ENCODE assay signal across 13 cellular contexts in genomic region chr2:67879586-67880290, GRCh38.
DNase-seq lines count a peak whose midpoint lies in the region; FAIRE-seq and TF ChIP-seq lines count a peak whose summit lies in the region.
"Had no signal": no experiment of that assay in that cellular context is flagged by ENCODE, and none has a peak within 500 bp of the region (broad histone marks: within the 10 kb centered on the region; RNA-seq: fewer than 3 reads in every experiment).

No MANE protein-coding gene starts in this region.

- H3K23ac ChIP-seq in mesendoderm (ENCODE audit: low read length): no peak overlapping the region

- H3K4me1 Mint-ChIP-seq in activated T-helper 1 cell treated with anti-CD3 and anti-CD28 coated beads, Interleukin-12 subunit alpha, Interleukin-12 subunit beta, Interleukin-2, Interleukin-4 antibody, amounts not matched to agents 30 ng/mL and 10 ng/mL and 1 ng/mL, durations not matched to agents 14 hours and 24 hours and 36 hours (ENCODE audit: low read depth): no peaks in the 10 kb centered on the region

- H2BK5ac ChIP-seq in mesendoderm (ENCODE audit: low read length): no peak overlapping the region

- H3K79me1 ChIP-seq in mesendoderm (ENCODE audit: low read length): no peaks in the 10 kb centered on the region

- no peaks in the 10 kb centered on the region for H3K36me3 ChIP-seq in bronchial epithelial cell (ENCODE audit: control insufficient read depth, insufficient read depth, low read length)
- no peaks in the 10 kb centered on the region for H3K36me3 ChIP-seq in mesendoderm (ENCODE audit: control insufficient read depth, insufficient read depth, low read length)

- no peaks in the 10 kb centered on the region for H3K79me2 ChIP-seq in mesendoderm (ENCODE audit: control insufficient read depth, insufficient read depth, low read length)

- no peak overlapping the region for H3K27ac Mint-ChIP-seq in activated T-helper 1 cell treated with anti-CD3 and anti-CD28 coated beads, Interleukin-12 subunit alpha, Interleukin-12 subunit beta, Interleukin-2, Interleukin-4 antibody, amounts not matched to agents 30 ng/mL and 10 ng/mL and 1 ng/mL, durations not matched to agents 14 hours and 24 hours and 36 hours

- no peak for FAIRE-seq in bronchial epithelial cell (lab: Jason Lieb, UNC)

- H3K4me3 Mint-ChIP-seq in activated T-helper 1 cell treated with anti-CD3 and anti-CD28 coated beads, Interleukin-12 subunit alpha, Interleukin-12 subunit beta, Interleukin-2, Interleukin-4 antibody, amounts not matched to agents 30 ng/mL and 10 ng/mL and 1 ng/mL, durations not matched to agents 14 hours and 24 hours and 36 hours: no peak overlapping the region

- no peak overlapping the region for H2BK15ac ChIP-seq in mesendoderm (replicated peaks; ENCODE audit: low read depth)

- no peak overlapping the region for H3K4me2 ChIP-seq in mesendoderm (ENCODE audit: low read length)

- intact Hi-C loops in activated T-helper 1 cell treated with anti-CD3 and anti-CD28 coated beads, Interleukin-12 subunit alpha, Interleukin-12 subunit beta, Interleukin-2, Interleukin-4 antibody, amounts not matched to agents 30 ng/mL and 10 ng/mL and 1 ng/mL, durations not matched to agents 14 hours and 24 hours and 36 hours (cut with micrococcal nuclease): no loop called here
- intact Hi-C loops in posterior cingulate gyrus (cut with DNase I): no loop called here

- WGBS in mesendoderm (ENCODE audit: extremely low coverage, insufficient coverage, low lambda C conversion rate): no CpG with 5 or more reads among the region's 4 CpGs

- no peak overlapping the region for H3K9ac ChIP-seq in mesendoderm (ENCODE audit: low read length)

- no peak overlapping the region for H3K56ac ChIP-seq in mesendoderm (ENCODE audit: low read length)

- DNase-seq in AG20443 (ENCODE audit: low spot score): peak; percentile 34
- peak; percentile 73 for DNase-seq in LHCN-M2 (ENCODE audit: low read depth)
- DNase-seq in bronchial epithelial cell (ENCODE audit: low read depth): peak; percentile 68
- DNase-seq in mesendoderm: no peak
- no peak for DNase-seq in islet precursor cell
- DNase-seq in activated T-helper 1 cell treated with anti-CD3 and anti-CD28 coated beads, Interleukin-12 subunit alpha, Interleukin-12 subunit beta, Interleukin-2, Interleukin-4 antibody, amounts not matched to agents 30 ng/mL and 10 ng/mL and 1 ng/mL, durations not matched to agents 14 hours and 24 hours and 36 hours (ENCODE audit: low spot score): no peak
- DNase-seq in posterior cingulate gyrus: no peak
- no peak for DNase-seq in midbrain (lab: John Stamatoyannopoulos, UW)
- DNase-seq: erythroblast, NCI-H187 treated with DMSO at 0.1 percent for 48 hours, occipital lobe, SHP77, T-helper 9 cell had no signal

- no peaks in the 10 kb centered on the region for H3K9me3 Mint-ChIP-seq in activated T-helper 1 cell treated with anti-CD3 and anti-CD28 coated beads, Interleukin-12 subunit alpha, Interleukin-12 subunit beta, Interleukin-2, Interleukin-4 antibody, amounts not matched to agents 30 ng/mL and 10 ng/mL and 1 ng/mL, durations not matched to agents 14 hours and 24 hours and 36 hours

- H3K4me3 ChIP-seq in bronchial epithelial cell (ENCODE audit: low read depth, low read length) (no peak overlapping the region), mesendoderm (ENCODE audit: low read length) (no peak overlapping the region)

- H2AK5ac ChIP-seq in mesendoderm (ENCODE audit: low read length): no peak overlapping the region

- peaks cover 2% of the 10 kb centered on the region for H3K4me1 ChIP-seq in mesendoderm (ENCODE audit: control insufficient read depth, low read depth, low read length)

- H3K27me3 ChIP-seq in bronchial epithelial cell (ENCODE audit: control insufficient read depth, insufficient read depth, low read length): no peaks in the 10 kb centered on the region
- no peaks in the 10 kb centered on the region for H3K27me3 ChIP-seq in mesendoderm (ENCODE audit: insufficient read depth, low read length, poor library complexity)

- peaks cover 2% of the 10 kb centered on the region for H3K27me3 Mint-ChIP-seq in activated T-helper 1 cell treated with anti-CD3 and anti-CD28 coated beads, Interleukin-12 subunit alpha, Interleukin-12 subunit beta, Interleukin-2, Interleukin-4 antibody, amounts not matched to agents 30 ng/mL and 10 ng/mL and 1 ng/mL, durations not matched to agents 14 hours and 24 hours and 36 hours (ENCODE audit: insufficient read depth)

- no peaks in the 10 kb centered on the region for H3K36me3 Mint-ChIP-seq in activated T-helper 1 cell treated with anti-CD3 and anti-CD28 coated beads, Interleukin-12 subunit alpha, Interleukin-12 subunit beta, Interleukin-2, Interleukin-4 antibody, amounts not matched to agents 30 ng/mL and 10 ng/mL and 1 ng/mL, durations not matched to agents 14 hours and 24 hours and 36 hours (ENCODE audit: low read depth)

- H4K8ac ChIP-seq in mesendoderm (ENCODE audit: low read depth, low read length): no peak overlapping the region

- no peak overlapping the region for H3K18ac ChIP-seq in mesendoderm (ENCODE audit: low read length)

- peak overlapping the region; percentile 30 for H3K27ac ChIP-seq in mesendoderm (ENCODE audit: low read depth, low read length)

- H4K5ac ChIP-seq in mesendoderm (ENCODE audit: low read length): no peak overlapping the region

- no peak overlapping the region for H2BK120ac ChIP-seq in mesendoderm (ENCODE audit: low read depth, low read length)

- TF ChIP-seq CTCF in bronchial epithelial cell (IDR thresholded peaks at IDR 0.05; ENCODE audit: insufficient read depth, low read length, severe bottlenecking): no peak

- no peak overlapping the region for H3K4ac ChIP-seq in mesendoderm (ENCODE audit: low read depth, low read length)

Comparison
In these comparisons a context has a peak if more than half of its experiments do, and no peak if none do; other contexts are left out.
1. DNase-seq: peak in AG20443 (single experiment), LHCN-M2 (single experiment) and bronchial epithelial cell (single experiment); none in mesendoderm (single experiment), islet precursor cell (single experiment), activated T-helper 1 cell treated with anti-CD3 and anti-CD28 coated beads, Interleukin-12 subunit alpha, Interleukin-12 subunit beta, Interleukin-2, Interleukin-4 antibody, amounts not matched to agents 30 ng/mL and 10 ng/mL and 1 ng/mL, durations not matched to agents 14 hours and 24 hours and 36 hours (single experiment), posterior cingulate gyrus (0 of 10) and midbrain (single experiment).